In genomic region chr1:225448146-225448805, GRCh38 we compare ENCODE assay signal across 12 cellular contexts. TPM values are rescaled to one million over a fixed set of nuclear protein-coding genes. Genes with fewer than 3 reads are reported as not detected.
DNase-seq lines count a peak whose midpoint lies in the region; ATAC-seq and TF ChIP-seq lines count a peak whose summit lies in the region.
"Had no signal": no experiment of that assay in that cellular context is flagged by ENCODE, and none has a peak within 500 bp of the region (broad histone marks: within the 10 kb centered on the region; RNA-seq: fewer than 3 reads in every experiment).

No MANE protein-coding gene starts in this region.

- 72 to 73% methylated on average over 9 of the region's 9 CpGs for WGBS in esophagus, 2 donors

- H3K36me3 ChIP-seq in esophagus (ENCODE audit: control insufficient read depth in 2 of 2, insufficient read depth in 2 of 2, low read length in 1 of 2) (no peaks in the 10 kb centered on the region), muscle layer of duodenum (ENCODE audit: control insufficient read depth in 1 of 2, insufficient read depth in 2 of 2, low read length in 2 of 2) (no peaks in the 10 kb centered on the region), thoracic aorta (no peaks in the 10 kb centered on the region)
- no peaks in the 10 kb centered on the region for H3K36me3 ChIP-seq in naive thymus-derived CD4-positive, alpha-beta T cell (ENCODE audit: control insufficient read depth in 2 of 3, insufficient read depth in 3 of 3, low read length in 3 of 3)

- no peak overlapping the region for H3K4me3 ChIP-seq in esophagus (ENCODE audit: low read depth in 1 of 2, low read length in 2 of 2)
- peak overlapping the region; percentile 7 to 45 for H3K4me3 ChIP-seq in muscle layer of duodenum (ENCODE audit: low read depth in 1 of 2, low read length in 2 of 2)
- H3K4me3 ChIP-seq in thoracic aorta = peak overlapping the region; percentile 36
- H3K4me3 ChIP-seq in naive thymus-derived CD4-positive, alpha-beta T cell (ENCODE audit: low read length) = no peak overlapping the region
- H3K4me3 ChIP-seq: GM12878 had no signal

- H3K27me3 Mint-ChIP-seq in naive thymus-derived CD4-positive, alpha-beta T cell = peaks cover 0 to 2% (median 0%) of the 10 kb centered on the region in 5 donors

- H3K27ac Mint-ChIP-seq in naive thymus-derived CD4-positive, alpha-beta T cell = peak overlapping the region in 4 of 9 donors; percentile 21 to 94 (median 34)

- peaks cover 0 to 7% (median 0%) of the 10 kb centered on the region in 11 donors for H3K9me3 Mint-ChIP-seq in naive thymus-derived CD4-positive, alpha-beta T cell

- intact Hi-C loops in naive thymus-derived CD4-positive, alpha-beta T cell (cut with micrococcal nuclease) = loop anchor here (5.0 to 10.0 kb wide), 2 partner anchors 614 to 857 kb away; partner anchors contain the start of genes H3-3A (in 1 of the 2) and LIN9 (in 1 of the 2)

- H3K27ac ChIP-seq in esophagus (ENCODE audit: low read depth in 2 of 2, low read length in 1 of 2) = peak overlapping the region; percentile 92 to 97
- H3K27ac ChIP-seq in muscle layer of duodenum (ENCODE audit: low read length) = peak overlapping the region; percentile 88
- H3K27ac ChIP-seq in thoracic aorta = peak overlapping the region; percentile 47 to 54
- H3K27ac ChIP-seq in naive thymus-derived CD4-positive, alpha-beta T cell (ENCODE audit: low read depth, low read length) = no peak overlapping the region

- ATAC-seq in thoracic aorta (ENCODE audit: insufficient number of reproducible peaks, low FRiP score, low read depth) = no peak
- no peak for ATAC-seq in naive thymus-derived CD4-positive, alpha-beta T cell
- ATAC-seq: GM12878 had no signal

- H3K9me3 ChIP-seq in esophagus (ENCODE audit: control insufficient read depth in 2 of 2, insufficient read depth in 1 of 2, low read depth in 1 of 2, low read length in 1 of 2) (no peaks in the 10 kb centered on the region), muscle layer of duodenum (ENCODE audit: control insufficient read depth in 1 of 2, low read length in 2 of 2) (no peaks in the 10 kb centered on the region), thoracic aorta (no peaks in the 10 kb centered on the region)
- H3K9me3 ChIP-seq in naive thymus-derived CD4-positive, alpha-beta T cell (ENCODE audit: control insufficient read depth in 2 of 3, low read length in 3 of 3) = no peaks in the 10 kb centered on the region

- no peaks in the 10 kb centered on the region for H3K27me3 ChIP-seq in esophagus (ENCODE audit: control insufficient read depth in 1 of 2, insufficient read depth in 2 of 2, low read length in 2 of 2)
- H3K27me3 ChIP-seq in muscle layer of duodenum (ENCODE audit: low read depth, low read length) = no peaks in the 10 kb centered on the region
- H3K27me3 ChIP-seq in thoracic aorta (replicated peaks; ENCODE audit: insufficient read depth) = no peaks in the 10 kb centered on the region
- H3K27me3 ChIP-seq in naive thymus-derived CD4-positive, alpha-beta T cell (ENCODE audit: control insufficient read depth in 2 of 2, insufficient read depth in 2 of 2, low read length in 2 of 2) = no peaks in the 10 kb centered on the region

- POLR2A ChIA-PET in naive thymus-derived CD4-positive, alpha-beta T cell (lab: Charles Lee) = interaction anchor here (0.7 to 6.4 kb wide), 3 partner anchors 20 to 26 kb away, joined by 3 to 131 read pairs (median 4); partner anchors contain the start of gene LBR

- TF ChIP-seq CTCF in thoracic aorta (IDR thresholded peaks at IDR 0.05) = no peak

- peaks cover 0 to 8% (median 0%) of the 10 kb centered on the region in 5 donors for H3K36me3 Mint-ChIP-seq in naive thymus-derived CD4-positive, alpha-beta T cell

- H3K4me1 ChIP-seq in esophagus (ENCODE audit: control insufficient read depth in 2 of 2, insufficient read depth in 2 of 2, low read length in 1 of 2) (peaks cover 13 to 27% of the 10 kb centered on the region in 2 donors), muscle layer of duodenum (ENCODE audit: control insufficient read depth in 1 of 2, insufficient read depth in 2 of 2, low read length in 2 of 2) (peaks cover 19 to 52% of the 10 kb centered on the region in 2 donors), thoracic aorta (ENCODE audit: control insufficient read depth in 1 of 2, low read depth in 2 of 2) (peaks cover 14 to 44% of the 10 kb centered on the region in 2 donors)
- H3K4me1 ChIP-seq in naive thymus-derived CD4-positive, alpha-beta T cell (ENCODE audit: control insufficient read depth in 2 of 2, insufficient read depth in 2 of 2, low read length in 2 of 2) = peaks cover 21 to 32% of the 10 kb centered on the region in 2 donors

- H3K4me3 Mint-ChIP-seq in naive thymus-derived CD4-positive, alpha-beta T cell = no peak overlapping the region

- DNase-seq in activated CD8-positive, alpha-beta memory T cell treated with anti-CD3 and anti-CD28 coated beads, Interleukin-2, amount 50 U/mL, for 48 hours = peak; percentile 39
- DNase-seq in activated CD8-positive, alpha-beta memory T cell treated with anti-CD3 and anti-CD28 coated beads, Interleukin-2, amount 50 U/mL, for 4 hours = no peak
- no peak for DNase-seq in thoracic aorta (ENCODE audit: low spot score)
- no peak for DNase-seq in activated CD4-positive, alpha-beta T cell treated with anti-CD3 and anti-CD28 coated beads for 4 hours
- DNase-seq in naive thymus-derived CD4-positive, alpha-beta T cell = no peak
- DNase-seq in KG1 (lab: John Stamatoyannopoulos, UW) = no peak
- DNase-seq: activated naive CD4-positive, alpha-beta T cell; HCEC 1CT; NCI-H1436 had no signal

- peaks cover 46 to 68% (median 57%) of the 10 kb centered on the region in 7 donors for H3K4me1 Mint-ChIP-seq in naive thymus-derived CD4-positive, alpha-beta T cell

- CTCF ChIA-PET in naive thymus-derived CD4-positive, alpha-beta T cell (lab: Charles Lee) = interaction anchor here (1.6 kb wide), 1 partner anchor 20 kb away, joined by 5 read pairs; no protein-coding TSS in a partner anchor

RNA-seq across cellular contexts. Expression of gene LBR, which starts 20.4 kb away (rescaled TPM):
- polyA plus RNA-seq in esophagus = 10 to 100 TPM; 18.0 to 21.0 TPM
- total RNA-seq in thoracic aorta = 10 to 100 TPM; 39.1 to 51.7 TPM
- total RNA-seq in naive thymus-derived CD4-positive, alpha-beta T cell = 100 to 1,000 TPM; 104 to 220 (median 132) TPM
- polyA plus RNA-seq in naive thymus-derived CD4-positive, alpha-beta T cell = 100 to 1,000 TPM; 115 to 117 TPM

Comparison
In these comparisons a context has a peak if more than half of its experiments do, and no peak if none do; other contexts are left out.
1. H3K4me3 ChIP-seq: peak in muscle layer of duodenum (2 of 2) and thoracic aorta (single experiment); none in esophagus (0 of 2) and naive thymus-derived CD4-positive, alpha-beta T cell (single experiment).